1 cellular context compared by ENCODE assay signal in genomic region chr10:69802424-69803161, GRCh38.
TF ChIP-seq lines count a peak whose summit lies in the region.

No MANE protein-coding gene starts in this region.

TF ChIP-seq in HEK293, 187 proteins besides CTCF, POLR2A, EP300 and RAD21 (continued from another document):
- TF ChIP-seq ZNF518A (tag by site-specific recombination; conservative IDR thresholded peaks at IDR 0.05; ENCODE audit: low read depth) (no peak), ZNF157 (tag by site-specific recombination; IDR thresholded peaks at IDR 0.05) (no peak), PRDM10 (tag by site-specific recombination; IDR thresholded peaks at IDR 0.05) (no peak), KLF10 (tag by site-specific recombination; IDR thresholded peaks at IDR 0.05) (no peak), PRDM1 (tag by site-specific recombination; IDR thresholded peaks at IDR 0.05) (no peak), IKZF3 (tag by site-specific recombination; IDR thresholded peaks at IDR 0.05) (no peak), OSR2 (tag by site-specific recombination; IDR thresholded peaks at IDR 0.05) (no peak), ZBTB20 (tag by site-specific recombination; IDR thresholded peaks at IDR 0.05) (peak; percentile 65; the same call in 1 of the 2 replicates), GLIS1 (tag by site-specific recombination; IDR thresholded peaks at IDR 0.05) (0 out of 2 replicates have a peak, but pooled peaks have one; percentile 6), ZBTB1 (tag by site-specific recombination; IDR thresholded peaks at IDR 0.05) (no peak), ZNF416 (tag by site-specific recombination; IDR thresholded peaks at IDR 0.05) (no peak), ZBTB26 (tag by site-specific recombination; optimal IDR thresholded peaks at IDR 0.05) (peak; percentile 79), WT1 (tag by site-specific recombination; IDR thresholded peaks at IDR 0.05) (no peak), ZNF23 (tag by site-specific recombination; IDR thresholded peaks at IDR 0.05; ENCODE audit: borderline replicate concordance) (no peak), ZBTB48 (tag by site-specific recombination; IDR thresholded peaks at IDR 0.05) (no peak), ZNF513 (tag by site-specific recombination; IDR thresholded peaks at IDR 0.05) (no peak), ZNF488 (tag by site-specific recombination; IDR thresholded peaks at IDR 0.05) (no peak), ZNF585B (tag by site-specific recombination; IDR thresholded peaks at IDR 0.05) (no peak), ZNF48 (tag by site-specific recombination; IDR thresholded peaks at IDR 0.05) (no peak), ZNF623 (tag by site-specific recombination; IDR thresholded peaks at IDR 0.05) (no peak), ZNF280C (tag by site-specific recombination; IDR thresholded peaks at IDR 0.05) (no peak), ELK4 (IDR thresholded peaks at IDR 0.05; ENCODE audit: borderline replicate concordance, low read depth, low read length) (no peak), ZBTB44 (tag by site-specific recombination; IDR thresholded peaks at IDR 0.05) (no peak), ZNF214 (tag by site-specific recombination; IDR thresholded peaks at IDR 0.05; ENCODE audit: borderline replicate concordance) (no peak), ZNF645 (tag by site-specific recombination; IDR thresholded peaks at IDR 0.05) (no peak), ZNF792 (tag by site-specific recombination; IDR thresholded peaks at IDR 0.05) (no peak), ZNF677 (tag by site-specific recombination; IDR thresholded peaks at IDR 0.05) (no peak), ZNF366 (tag by site-specific recombination; conservative IDR thresholded peaks at IDR 0.05) (no peak), ZNF341 (tag by site-specific recombination; IDR thresholded peaks at IDR 0.05; ENCODE audit: low read depth) (peak; percentile 69), SP3 (tag by site-specific recombination; IDR thresholded peaks at IDR 0.05) (no peak), ZNF571 (tag by site-specific recombination; IDR thresholded peaks at IDR 0.05) (no peak), ZFP3 (tag by site-specific recombination; IDR thresholded peaks at IDR 0.05; ENCODE audit: low read depth) (no peak), ZNF354C (tag by site-specific recombination; IDR thresholded peaks at IDR 0.05; ENCODE audit: borderline replicate concordance, low read depth) (no peak), ZNF660 (tag by site-specific recombination; IDR thresholded peaks at IDR 0.05) (no peak), ZNF248 (tag by site-specific recombination; IDR thresholded peaks at IDR 0.05) (no peak)
